ENCODE assay signal across 18 cellular contexts in genomic region chr14:53948181-53948884, GRCh38. TPM values are rescaled to one million over a fixed set of nuclear protein-coding genes. Genes with fewer than 3 reads are reported as not detected.
A peak's percentile ranks its signal among the peaks of the same experiment; 100 is the strongest.
DNase-seq lines count a peak whose midpoint lies in the region; ATAC-seq, FAIRE-seq and TF ChIP-seq lines count a peak whose summit lies in the region.
"Had no signal": no experiment of that assay in that cellular context is flagged by ENCODE, and none has a peak within 500 bp of the region (broad histone marks: within the 10 kb centered on the region; RNA-seq: fewer than 3 reads in every experiment).

No MANE protein-coding gene starts in this region.

- TF ChIP-seq CTCF in IMR-90 (conservative IDR thresholded peaks at IDR 0.05; ENCODE audit: low read depth, low read length), result no peak
- TF ChIP-seq CTCF in H1 (IDR thresholded peaks at IDR 0.05; ENCODE audit: control extremely low read depth in 1 of 3, insufficient read depth in 1 of 3, low read depth in 1 of 3, low read length in 3 of 3), result no peak
- TF ChIP-seq CTCF in nephron progenitor cell (IDR thresholded peaks at IDR 0.05), result no peak
- no peak for TF ChIP-seq CTCF in CD8-positive, alpha-beta T cell (IDR thresholded peaks at IDR 0.05)

- no peaks in the 10 kb centered on the region for H3K9me3 Mint-ChIP-seq in nephron progenitor cell
- no peaks in the 10 kb centered on the region for H3K9me3 Mint-ChIP-seq in CD8-positive, alpha-beta T cell
- H3K9me3 Mint-ChIP-seq: H9 had no signal

- H3K79me1 ChIP-seq in IMR-90 (ENCODE audit: low read depth in 1 of 2, low read length in 2 of 2) (peaks cover 0 to 16% of the 10 kb centered on the region in 2 experiments; a peak in 2 of 4 replicates), H1 (ENCODE audit: low read depth, low read length) (no peaks in the 10 kb centered on the region)

- no peak overlapping the region for H3K4me2 ChIP-seq in IMR-90 (ENCODE audit: low read depth, low read length)
- H3K4me2 ChIP-seq in H1 (ENCODE audit: insufficient read depth in 1 of 2, low read depth in 2 of 2, low read length in 2 of 2), result peak overlapping the region in 1 of 2 experiments; percentile 77; a peak in 1 of 4 replicates
- H3K4me2 ChIP-seq: A549, SK-N-SH had no signal

- peaks cover 7% of the 10 kb centered on the region for H3K27me3 Mint-ChIP-seq in nephron progenitor cell (ENCODE audit: low read depth, poor library complexity)
- H3K27me3 Mint-ChIP-seq in CD8-positive, alpha-beta T cell (ENCODE audit: low read depth), result peaks cover 67% of the 10 kb centered on the region

- H3K36me3 ChIP-seq in IMR-90 (ENCODE audit: control insufficient read depth, insufficient read depth, low read length) (peaks cover 33% of the 10 kb centered on the region), H1 (ENCODE audit: control insufficient read depth in 2 of 4, insufficient read depth in 4 of 4, low read length in 3 of 4) (peaks cover 0 to 10% (median 2%) of the 10 kb centered on the region in 4 experiments; a peak in 2 of 8 replicates)
- no peaks in the 10 kb centered on the region for H3K36me3 ChIP-seq in CD8-positive, alpha-beta T cell (ENCODE audit: insufficient read depth, low read length)

- H3K4me1 Mint-ChIP-seq in nephron progenitor cell, result peaks cover 89% of the 10 kb centered on the region
- H3K4me1 Mint-ChIP-seq in CD8-positive, alpha-beta T cell (ENCODE audit: low read depth), result peaks cover 4% of the 10 kb centered on the region

- H3K9me3 ChIP-seq in IMR-90 (ENCODE audit: control insufficient read depth, insufficient read depth, low read length), result no peaks in the 10 kb centered on the region
- H3K9me3 ChIP-seq in H1 (ENCODE audit: insufficient read depth in 2 of 2, low read depth in 1 of 2, low read length in 1 of 2), result no peaks in the 10 kb centered on the region
- H3K9me3 ChIP-seq in CD8-positive, alpha-beta T cell (ENCODE audit: low read length), result no peaks in the 10 kb centered on the region
- H3K9me3 ChIP-seq: A549, SK-N-SH had no signal

- H3K4me3 Mint-ChIP-seq in nephron progenitor cell, result peak overlapping the region; percentile 99
- no peak overlapping the region for H3K4me3 Mint-ChIP-seq in CD8-positive, alpha-beta T cell

- no peak overlapping the region for H2BK5ac ChIP-seq in IMR-90 (ENCODE audit: low read depth, low read length, poor library complexity, severe bottlenecking)
- no peak overlapping the region for H2BK5ac ChIP-seq in H1 (ENCODE audit: low read depth, low read length)

- 0 out of 2 replicates have a peak overlapping the region, but pooled peaks have one; percentile 9 for H2BK20ac ChIP-seq in IMR-90 (ENCODE audit: low read depth, low read length)
- 0 out of 2 replicates have a peak overlapping the region, but pooled peaks have one; percentile 41 for H2BK20ac ChIP-seq in H1 (ENCODE audit: low read length)

- H2BK12ac ChIP-seq in H1 (ENCODE audit: low read depth, low read length), result peak overlapping the region; percentile 53; the same call in 1 of the 2 replicates

- no peak for FAIRE-seq in H1 (lab: Jason Lieb, UNC)
- FAIRE-seq: A549 had no signal

- POLR2A ChIA-PET in IMR-90 (lab: Charles Lee; ENCODE audit: unreplicated experiment), result interaction anchor here (0.7 to 2.3 kb wide), 3 partner anchors 229 to 410 kb away, joined by 7 to 31 read pairs (median 8); no protein-coding TSS in a partner anchor
- POLR2A ChIA-PET in H1 (lab: Charles Lee; ENCODE audit: partially characterized antibody), result interaction anchor here (1.3 to 2.6 kb wide), 2 partner anchors 9 to 17 kb away, joined by 3 to 15 read pairs; partner anchors contain the start of gene BMP4
- POLR2A ChIA-PET in CD8-positive, alpha-beta T cell (lab: Charles Lee), result no interaction called here

- peak overlapping the region; percentile 11 for H3K4ac ChIP-seq in IMR-90 (ENCODE audit: low read depth, low read length)
- peak overlapping the region; percentile 59 for H3K4ac ChIP-seq in H1 (replicated peaks; ENCODE audit: insufficient read length, low read depth, low read length)

- TF ChIP-seq RAD21 in IMR-90 (IDR thresholded peaks at IDR 0.05; ENCODE audit: low read length) (no peak), H1 (IDR thresholded peaks at IDR 0.05 in 1 of 2, conservative IDR thresholded peaks at IDR 0.05 in 1 of 2; ENCODE audit: low read depth in 2 of 2, low read length in 2 of 2) (no peak)

- H3K14ac ChIP-seq in IMR-90 (replicated peaks; ENCODE audit: low read depth, low read length), result no peak overlapping the region
- no peak overlapping the region for H3K14ac ChIP-seq in H1 (ENCODE audit: insufficient read length)

- H3K9me1 ChIP-seq in IMR-90 (ENCODE audit: insufficient read depth, low read length), result peaks cover 7% of the 10 kb centered on the region; the same call in 1 of the 2 replicates

- no peak overlapping the region for H4K5ac ChIP-seq in IMR-90 (ENCODE audit: low read depth, low read length)
- H4K5ac ChIP-seq in H1 (ENCODE audit: insufficient read length, low read depth, low read length), result no peak overlapping the region

- H4K8ac ChIP-seq in IMR-90 (ENCODE audit: low read depth in 2 of 2, low read length in 2 of 2), result no peak overlapping the region
- no peak overlapping the region for H4K8ac ChIP-seq in H1 (ENCODE audit: extremely low read depth, insufficient read depth, low read length)

- H3K23ac ChIP-seq in IMR-90 (ENCODE audit: low read depth, low read length) (no peak overlapping the region), H1 (ENCODE audit: insufficient read length) (no peak overlapping the region)

- H3K18ac ChIP-seq in IMR-90 (ENCODE audit: low read depth, low read length), result no peak overlapping the region; the same call in 1 of the 2 replicates
- H3K18ac ChIP-seq in H1 (ENCODE audit: extremely low read depth, low read length), result no peak overlapping the region

- peaks cover 43% of the 10 kb centered on the region for H3K36me3 Mint-ChIP-seq in nephron progenitor cell (ENCODE audit: low read depth)
- H3K36me3 Mint-ChIP-seq in CD8-positive, alpha-beta T cell, result no peaks in the 10 kb centered on the region

- H3K27me3 ChIP-seq in IMR-90 (ENCODE audit: control insufficient read depth, insufficient read depth, low read length) (no peaks in the 10 kb centered on the region; the same call in 1 of the 2 replicates), H1 (replicated peaks in 1 of 4; ENCODE audit: control insufficient read depth in 3 of 4, extremely low read depth in 1 of 4, insufficient read depth in 3 of 4, low read length in 3 of 4) (peaks cover 19 to 63% (median 52%) of the 10 kb centered on the region in 4 experiments)
- H3K27me3 ChIP-seq in CD8-positive, alpha-beta T cell (ENCODE audit: insufficient read depth, low read length), result peaks cover 6% of the 10 kb centered on the region

- BruUV-seq in IMR-90 (replicated peaks; lab: Mats Ljungman, UMichigan), result no TSS peak

- H4K20me1 ChIP-seq in IMR-90 (ENCODE audit: insufficient read depth, low read length) (no peaks in the 10 kb centered on the region), H1 (replicated peaks in 1 of 2; ENCODE audit: control insufficient read depth in 1 of 2, insufficient read depth in 2 of 2, low read length in 2 of 2) (peaks cover 0 to 3% of the 10 kb centered on the region in 2 experiments)

- ATAC-seq in IMR-90 (ENCODE audit: low read depth) (no peak), HG03442 (IDR thresholded peaks at IDR 0.05; ENCODE audit: unreplicated experiment) (no peak), HG02938 (IDR thresholded peaks at IDR 0.05; ENCODE audit: unreplicated experiment) (no peak)
- no peak for ATAC-seq in CD8-positive, alpha-beta T cell
- ATAC-seq: A549 had no signal

- in situ Hi-C loops in G401 (cut with HindIII; ENCODE audit: low sequenced_read_pairs), result loop anchor here (25.0 kb wide), 1 partner anchor 389 kb away; no protein-coding TSS in a partner anchor
- in situ Hi-C loops in IMR-90 (cut with MboI; ENCODE audit: low sequenced_read_pairs), result no loop called here

- no peak overlapping the region for H2AK9ac ChIP-seq in IMR-90 (replicated peaks; ENCODE audit: low read depth, low read length, poor library complexity)

- CTCF ChIA-PET in IMR-90 (lab: Yijun Ruan, JAX), result no interaction called here
- CTCF ChIA-PET in H1 (lab: Charles Lee; ENCODE audit: partially characterized antibody), result interaction anchor here (0.7 to 2.6 kb wide), 6 partner anchors 11 to 390 kb away, joined by 3 to 13 read pairs (median 3); no protein-coding TSS in a partner anchor
- CTCF ChIA-PET in CD8-positive, alpha-beta T cell (lab: Charles Lee), result no interaction called here

- intact Hi-C loops in IMR-90 (cut with micrococcal nuclease), result loop anchor here (5.0 kb wide), 1 partner anchor 66 kb away; no protein-coding TSS in a partner anchor
- intact Hi-C loops in CD8-positive, alpha-beta T cell (cut with DNase I, micrococcal nuclease), result no loop called here

- H3K56ac ChIP-seq in IMR-90 (ENCODE audit: extremely low read depth, insufficient read depth, low read length) (no peak overlapping the region), H1 (replicated peaks; ENCODE audit: insufficient read length, low read depth, low read length) (no peak overlapping the region)

- TF ChIP-seq POLR2A in IMR-90 (IDR thresholded peaks at IDR 0.05; ENCODE audit: low read depth, low read length) (no peak), H1 (IDR thresholded peaks at IDR 0.05; ENCODE audit: control extremely low read depth in 1 of 2, low read depth in 2 of 2, low read length in 2 of 2) (no peak)

- no peak overlapping the region for H2AFZ ChIP-seq in IMR-90 (replicated peaks; ENCODE audit: low read length, poor library complexity)
- no peak overlapping the region for H2AFZ ChIP-seq in H1 (ENCODE audit: low read length)

- peak overlapping the region; percentile 33; the same call in 1 of the 2 replicates for H4K91ac ChIP-seq in IMR-90 (ENCODE audit: insufficient read depth, low read depth, low read length)
- no peak overlapping the region for H4K91ac ChIP-seq in H1 (replicated peaks; ENCODE audit: insufficient read length, low read length)

- H2AK5ac ChIP-seq in IMR-90 (ENCODE audit: low read depth, low read length) (peak overlapping the region; percentile 40), H1 (ENCODE audit: low read depth, low read length) (no peak overlapping the region)

- no peak overlapping the region for H3K9ac ChIP-seq in IMR-90 (ENCODE audit: low read depth, low read length)
- H3K9ac ChIP-seq in H1 (replicated peaks in 1 of 4; ENCODE audit: extremely low read depth in 1 of 4, low read depth in 3 of 4, low read length in 3 of 4), result no peak overlapping the region
- H3K9ac ChIP-seq: SK-N-SH had no signal

- peaks cover 4% of the 10 kb centered on the region for H3K4me1 ChIP-seq in IMR-90 (ENCODE audit: control insufficient read depth, insufficient read depth, low read length)
- peaks cover 6 to 27% (median 22%) of the 10 kb centered on the region in 4 experiments for H3K4me1 ChIP-seq in H1 (replicated peaks in 1 of 4; ENCODE audit: control insufficient read depth in 3 of 4, insufficient read depth in 4 of 4, low read length in 3 of 4)
- H3K4me1 ChIP-seq in CD8-positive, alpha-beta T cell (ENCODE audit: insufficient read depth, low read length), result no peaks in the 10 kb centered on the region

- peaks cover 26% of the 10 kb centered on the region for H3K23me2 ChIP-seq in H1 (ENCODE audit: low read depth, low read length)

- peak overlapping the region; percentile 25 for H3K27ac Mint-ChIP-seq in nephron progenitor cell
- H3K27ac Mint-ChIP-seq in CD8-positive, alpha-beta T cell, result no peak overlapping the region
- H3K27ac Mint-ChIP-seq: H9 had no signal

- H2BK15ac ChIP-seq in IMR-90 (ENCODE audit: low read depth, low read length) (peak overlapping the region; percentile 14; the same call in 1 of the 3 replicates), H1 (ENCODE audit: low read length) (0 out of 2 replicates have a peak overlapping the region, but pooled peaks have one; percentile 83)

- dilution Hi-C loops in IMR-90 (cut with HindIII; ENCODE audit: low sequenced_read_pairs, unreplicated experiment), result no loop called here

- DNase-seq in G401 (ENCODE audit: low spot score), result peak; percentile 44
- DNase-seq in IMR-90, result no peak
- no peak for DNase-seq in H1 (ENCODE audit: low read depth in 1 of 2, low spot score in 2 of 2)
- DNase-seq in nephron progenitor cell, result no peak
- DNase-seq in CD8-positive, alpha-beta T cell, result no peak
- DNase-seq: H9, KBM-7, MV-4-11, NCI-H1417, NCI-H187 treated with DMSO at 0.1 percent for 48 hours, NCI-H2227 treated with DMSO at 0.1 percent for 48 hours, NCI-H510A treated with DMSO at 0.1 percent for 48 hours, NCI-H774, SHP77, SK-N-SH had no signal

- peak overlapping the region; percentile 12; the same call in 1 of the 2 replicates for H2BK120ac ChIP-seq in IMR-90 (ENCODE audit: low read depth, low read length)
- no peak overlapping the region for H2BK120ac ChIP-seq in H1 (replicated peaks; ENCODE audit: low read depth, low read length)

- H3K79me2 ChIP-seq in H1 (ENCODE audit: control insufficient read depth in 1 of 2, insufficient read depth in 2 of 2, low read length in 2 of 2), result no peaks in the 10 kb centered on the region

- no CpG with 5 or more reads among the region's 7 CpGs for WGBS in IMR-90 (ENCODE audit: extremely low coverage in 2 of 2, insufficient read length in 1 of 2), 2 experiments
- 56% methylated on average over 7 of the region's 7 CpGs; no CpG with 5 or more reads in 1 of the 2 experiments for WGBS in H1 (ENCODE audit: extremely low coverage in 1 of 2, insufficient coverage in 1 of 2, insufficient read length in 1 of 2, insufficient replicate concordance in 2 of 2, low coverage in 1 of 2, low lambda C conversion rate in 2 of 2, missing lambda C conversion rate in 1 of 2), 2 experiments

- no peak overlapping the region for H3K4me3 ChIP-seq in IMR-90 (ENCODE audit: insufficient read depth, low read depth, low read length)
- no peak overlapping the region for H3K4me3 ChIP-seq in H1 (ENCODE audit: extremely low read depth in 1 of 4, insufficient read depth in 2 of 4, low read depth in 3 of 4, low read length in 4 of 4)
- H3K4me3 ChIP-seq in CD8-positive, alpha-beta T cell (ENCODE audit: low read depth, low read length), result no peak overlapping the region
- H3K4me3 ChIP-seq: A549 had no signal

- H3K27ac ChIP-seq in IMR-90 (ENCODE audit: insufficient read depth, low read length), result no peak overlapping the region; the same call in 1 of the 2 replicates
- H3K27ac ChIP-seq in H1 (ENCODE audit: low read depth, low read length), result no peak overlapping the region
- no peak overlapping the region for H3K27ac ChIP-seq in CD8-positive, alpha-beta T cell (ENCODE audit: low read depth, low read length)
- H3K27ac ChIP-seq: A549 had no signal

- no peak for TF ChIP-seq EP300 in H1 (IDR thresholded peaks at IDR 0.05; ENCODE audit: borderline replicate concordance in 1 of 2, low read depth in 2 of 2, low read length in 2 of 2)

RNA-seq across cellular contexts. Expression of gene BMP4, which starts 8.3 kb away (rescaled TPM):
- total RNA-seq in G401 (2014; rRNA removed; shearing (Covaris generic)), result 461 and 546 TPM in 2 replicates
- total RNA-seq in IMR-90 (2012; rRNA removed), result 2.8 and 3.4 TPM in 2 replicates
- polyA plus RNA-seq in IMR-90 (2012; rRNA removed) (3.6 and 4.2 TPM in 2 replicates), H1 (2011; rRNA removed) (2.3 and 4.2 TPM in 2 replicates)
- 2.7 and 4.8 TPM in 2 replicates for polyA plus RNA-seq in IMR-90 (2012; cell fraction: cytosol; rRNA removed)
- polyA plus RNA-seq in IMR-90 (2012; cell fraction: nucleus; rRNA removed; ENCODE audit: low replicate concordance), result 1.5 and 3.2 TPM in 2 replicates
- 5.4 and 5.9 TPM in 2 replicates for total RNA-seq in H1 (2021; fragmentation: NEBNext Ultra II Directional; extraction: Animal tissue kit (Norgen Biotek cat#: 25700))
- polyA plus RNA-seq in H1 (2011; cell fraction: cytosol; rRNA removed), result 3.7 TPM
- 3.4 TPM for polyA plus RNA-seq in H1 (2011; cell fraction: nucleus; rRNA removed)
- 2.7 to 4.9 TPM (median 3.5 TPM) in 4 replicates for polyA plus RNA-seq in H1 (2012, experiment 1 of 2)
- 3.0 TPM for polyA plus RNA-seq in H1 (2012, experiment 2 of 2)
- polyA plus RNA-seq in H1 (2013, experiment 1 of 2), result 4.2 TPM
- polyA plus RNA-seq in H1 (2013, experiment 2 of 2), result 4.5 TPM
- polyA minus RNA-seq in H1 (2011; rRNA and poly(A)+ RNA removed), result 2.0 and 3.6 TPM in 2 replicates
- 3.2 TPM for polyA minus RNA-seq in H1 (2011; cell fraction: cytosol; rRNA and poly(A)+ RNA removed)
- polyA minus RNA-seq in H1 (2011; cell fraction: nucleus; rRNA and poly(A)+ RNA removed), result 3.0 TPM
- not detected for total RNA-seq in CD8-positive, alpha-beta T cell
- polyA plus RNA-seq: SK-N-SH had no signal

Comparison
In these comparisons a context has a peak if more than half of its experiments do, and no peak if none do; other contexts are left out.
1. RNA of gene BMP4, which starts 8.3 kb away (total RNA-seq): 461 to 546 TPM in G401; 5.4 to 5.9 TPM in H1, 2.8 to 3.4 TPM in IMR-90 and not detected in CD8-positive, alpha-beta T cell; every median in the first group is over 10 times any median in the second.